23 cellular contexts compared by ENCODE assay signal in the genomic region with DNA sequence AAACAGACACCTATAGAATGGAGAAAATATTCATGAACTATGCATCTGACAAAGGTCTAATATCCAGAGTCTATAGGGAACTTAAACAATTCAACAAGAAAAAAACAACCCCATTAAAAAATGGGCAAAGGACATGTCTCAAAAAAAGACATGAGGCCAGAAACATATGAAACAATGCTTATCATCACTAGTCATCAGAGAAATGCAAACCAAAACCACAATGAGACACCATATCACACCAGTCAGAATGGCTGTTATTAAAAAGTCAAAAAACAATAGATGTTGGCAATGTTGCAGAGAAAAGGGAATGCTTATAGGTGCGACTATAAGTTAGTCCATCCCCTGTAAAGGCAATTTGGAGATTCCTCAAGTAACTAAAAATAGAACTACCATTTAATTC.
"Had no signal": no experiment of that assay in that cellular context is flagged by ENCODE, and none has a peak within 500 bp of the region (broad histone marks: within the 10 kb centered on the region; RNA-seq: fewer than 3 reads in every experiment).

No MANE protein-coding gene starts in this region.

- DNase-seq: activated CD4-positive, alpha-beta T cell treated with anti-CD3 and anti-CD28 coated beads for 4 hours; activated CD4-positive, alpha-beta T cell treated with anti-CD3 and anti-CD28 coated beads, Interleukin-2, amount 50 U/mL, for 4 hours; activated CD8-positive, alpha-beta memory T cell treated with anti-CD3 and anti-CD28 coated beads, Interleukin-2, amount 10 ng/mL, durations not matched to agents 7 days and 5 days; activated effector memory CD4-positive, alpha-beta T cell treated with anti-CD3 and anti-CD28 coated beads, Interleukin-2, amount 50 U/mL, for 16 hours; activated naive CD4-positive, alpha-beta T cell treated with Interleukin-2 at 50 U/mL for 16 hours; activated naive CD8-positive, alpha-beta T cell treated with anti-CD3 and anti-CD28 coated beads, Interleukin-2, amount 50 U/mL, for 24 hours; activated T-cell treated with anti-CD3 and anti-CD28 coated beads, Interleukin-2, amount 50 U/mL, for 4 hours; amygdala; Karpas-422; NCI-H1092; NCI-H1417; NCI-H1694; NCI-H2029; NCI-H524; Right ventricle myocardium superior; SJCRH30; SK-N-SH; T-helper 1 cell had no signal

- H3K27ac Mint-ChIP-seq: activated CD8-positive, alpha-beta memory T cell treated with anti-CD3 and anti-CD28 coated beads, Interleukin-2, amount 10 ng/mL, durations not matched to agents 7 days and 5 days; activated naive CD4-positive, alpha-beta T cell treated with anti-CD3 and anti-CD28 coated beads, Interleukin-2, amount 50 U/mL, for 72 hours; activated naive CD8-positive, alpha-beta T cell treated with anti-CD3 and anti-CD28 coated beads, Interleukin-2, amount 50 U/mL, for 24 hours; brain had no signal

- H3K9ac ChIP-seq: SK-N-SH had no signal

- H3K36me3 ChIP-seq: cardiac muscle cell, SJCRH30 had no signal

- H3K9me3 Mint-ChIP-seq: activated naive CD8-positive, alpha-beta T cell treated with anti-CD3 and anti-CD28 coated beads, Interleukin-2, amount 50 U/mL, for 24 hours had no signal

- H3K27me3 ChIP-seq: cardiac muscle cell, SJCRH30 had no signal

- H3K4me2 ChIP-seq: SK-N-SH had no signal

- H3K4me3 ChIP-seq: cardiac muscle cell, SJCRH30 had no signal

- H3K9me3 ChIP-seq: SJCRH30, SK-N-SH had no signal

- H3K4me1 Mint-ChIP-seq: brain had no signal

- H3K4me3 Mint-ChIP-seq: activated CD8-positive, alpha-beta memory T cell treated with anti-CD3 and anti-CD28 coated beads, Interleukin-2, amount 10 ng/mL, durations not matched to agents 7 days and 5 days; activated naive CD8-positive, alpha-beta T cell treated with anti-CD3 and anti-CD28 coated beads, Interleukin-2, amount 50 U/mL, for 24 hours; activated T-cell treated with anti-CD3 and anti-CD28 coated beads, Interleukin-2, amount 50 U/mL, for 4 hours; brain had no signal

- ATAC-seq: activated CD4-positive, CD25-positive, alpha-beta regulatory T cell treated with anti-CD3 and anti-CD28 coated beads, Interleukin-2, amount 50 U/mL, for 24 hours; activated CD8-positive, alpha-beta memory T cell treated with anti-CD3 and anti-CD28 coated beads, Interleukin-2, amount 10 ng/mL, durations not matched to agents 7 days and 5 days; activated naive CD4-positive, alpha-beta T cell treated with anti-CD3 and anti-CD28 coated beads, Interleukin-2, amount 50 U/mL, for 72 hours; activated naive CD8-positive, alpha-beta T cell treated with anti-CD3 and anti-CD28 coated beads, Interleukin-2, amount 50 U/mL, for 24 hours; activated T-cell treated with anti-CD3 and anti-CD28 coated beads, Interleukin-2, amount 50 U/mL, for 4 hours had no signal

- H3K27me3 Mint-ChIP-seq: brain had no signal

- H3K4me1 ChIP-seq: SJCRH30 had no signal

- H3K27ac ChIP-seq: cardiac muscle cell, RWPE1, SJCRH30 had no signal
